8 cellular contexts compared by ENCODE assay signal in genomic region chr6:3356824-3357420, GRCh38.
A peak's percentile ranks its signal among the peaks of the same experiment; 100 is the strongest.
DNase-seq lines count a peak whose midpoint lies in the region; ATAC-seq and TF ChIP-seq lines count a peak whose summit lies in the region.

No MANE protein-coding gene starts in this region.

- peak overlapping the region; percentile 80 to 90 (median 86) for H3K4me3 Mint-ChIP-seq in immature natural killer cell
- H3K4me3 Mint-ChIP-seq in stimulated activated naive CD8-positive, alpha-beta T cell treated with anti-CD3 and anti-CD28 coated beads, Interleukin-15, amount 100 ng/mL, for 72 hours = peak overlapping the region; percentile 77 to 80

- no peak for TF ChIP-seq POLR2A in GM18505 (IDR thresholded peaks at IDR 0.05; ENCODE audit: borderline replicate concordance, extremely low read depth, insufficient read depth, insufficient read length)

- H3K4me1 Mint-ChIP-seq in immature natural killer cell = peaks cover 13 to 18% of the 10 kb centered on the region in 2 donors
- H3K4me1 Mint-ChIP-seq in stimulated activated naive CD8-positive, alpha-beta T cell treated with anti-CD3 and anti-CD28 coated beads, Interleukin-15, amount 100 ng/mL, for 72 hours = peaks cover 21% of the 10 kb centered on the region

- H3K27ac Mint-ChIP-seq in immature natural killer cell = peak overlapping the region in 4 of 6 donors; percentile 22 to 78 (median 67)
- H3K27ac Mint-ChIP-seq in stimulated activated naive CD8-positive, alpha-beta T cell treated with anti-CD3 and anti-CD28 coated beads, Interleukin-15, amount 100 ng/mL, for 72 hours = peak overlapping the region in 1 of 2 donors; percentile 55

- no peak for ATAC-seq in stimulated activated naive CD8-positive, alpha-beta T cell treated with anti-CD3 and anti-CD28 coated beads, Interleukin-15, amount 100 ng/mL, for 72 hours
- no peak for ATAC-seq in GM18505 (IDR thresholded peaks at IDR 0.05; ENCODE audit: unreplicated experiment)

- no peaks in the 10 kb centered on the region for H3K9me3 Mint-ChIP-seq in immature natural killer cell
- H3K9me3 Mint-ChIP-seq in stimulated activated naive CD8-positive, alpha-beta T cell treated with anti-CD3 and anti-CD28 coated beads, Interleukin-15, amount 100 ng/mL, for 72 hours = no peaks in the 10 kb centered on the region

- peaks cover 8 to 18% (median 9%) of the 10 kb centered on the region in 3 donors for H3K27me3 Mint-ChIP-seq in immature natural killer cell (ENCODE audit: low read depth in 3 of 3)
- no peaks in the 10 kb centered on the region for H3K27me3 Mint-ChIP-seq in stimulated activated naive CD8-positive, alpha-beta T cell treated with anti-CD3 and anti-CD28 coated beads, Interleukin-15, amount 100 ng/mL, for 72 hours

- DNase-seq in DMS 273 (lab: John Stamatoyannopoulos, UW; ENCODE audit: unreplicated experiment) = peak; percentile 37
- no peak for DNase-seq in DMS 273 treated with DMSO at 0.1 percent for 48 hours (lab: John Stamatoyannopoulos, UW)
- DNase-seq in immature natural killer cell = no peak
- no peak for DNase-seq in stimulated activated naive CD8-positive, alpha-beta T cell treated with anti-CD3 and anti-CD28 coated beads, Interleukin-15, amount 100 ng/mL, for 72 hours
- DNase-seq in superior temporal gyrus (ENCODE audit: extremely low spot score) = no peak
- no peak for DNase-seq in NCI-H226

- H3K36me3 Mint-ChIP-seq in immature natural killer cell = no peaks in the 10 kb centered on the region

- H3K27ac ChIP-seq in VCaP = peak overlapping the region; percentile 95

- no peak for TF ChIP-seq CTCF in VCaP (conservative IDR thresholded peaks at IDR 0.05)
